8 cellular contexts compared by ENCODE assay signal in genomic region chr5:172770675-172771438, GRCh38. TPM values are rescaled to one million over a fixed set of nuclear protein-coding genes. Genes with fewer than 3 reads are reported as not detected.
DNase-seq lines count a peak whose midpoint lies in the region; ATAC-seq and TF ChIP-seq lines count a peak whose summit lies in the region.

Gene DUSP1, minus strand, starts transcription at chr5:172771195. Its CDS starts 243 bp downstream, at chr5:172770952.

- H3K27me3 ChIP-seq in mucosa of rectum (ENCODE audit: control insufficient read depth in 2 of 2, insufficient read depth in 2 of 2, low read length in 2 of 2): no peaks in the 10 kb centered on the region

- peaks cover 29% of the 10 kb centered on the region for H3K4me1 ChIP-seq in OCI-LY7 (ENCODE audit: insufficient read depth, low read length, poor library complexity, severe bottlenecking)
- peaks cover 64 to 65% of the 10 kb centered on the region in 2 donors for H3K4me1 ChIP-seq in mucosa of rectum (ENCODE audit: control insufficient read depth in 2 of 2, insufficient read depth in 2 of 2, low read length in 2 of 2)

- H3K27ac ChIP-seq in OCI-LY7 (ENCODE audit: low read depth, low read length, poor library complexity, severe bottlenecking): peak within 1 kb of the TSS; percentile 44
- peak within 1 kb of the TSS; percentile 100 for H3K27ac ChIP-seq in mucosa of rectum (ENCODE audit: low read depth in 2 of 2, low read length in 2 of 2)

- intact Hi-C loops in OCI-LY7 (cut with micrococcal nuclease; ENCODE audit: unreplicated experiment): loop anchor here (2.0 to 5.0 kb wide), 3 partner anchors 140 to 286 kb away; partner anchors contain the start of gene CREBRF

- H3K27me3 Mint-ChIP-seq in activated T-cell treated with anti-CD3 and anti-CD28 coated beads, Interleukin-2, amount 50 U/mL, for 24 hours: no peaks in the 10 kb centered on the region

- H3K36me3 Mint-ChIP-seq in activated T-cell treated with anti-CD3 and anti-CD28 coated beads, Interleukin-2, amount 50 U/mL, for 24 hours (ENCODE audit: low read depth): peaks cover 34% of the 10 kb centered on the region

- H4K20me1 ChIP-seq in OCI-LY7 (ENCODE audit: insufficient read depth, low read length): peaks cover 10% of the 10 kb centered on the region; the same call in 1 of the 2 replicates

- TF ChIP-seq CTCF in OCI-LY7 (conservative IDR thresholded peaks at IDR 0.05; ENCODE audit: low read length): peak; percentile 59
- TF ChIP-seq CTCF in epithelial cell of proximal tubule (conservative IDR thresholded peaks at IDR 0.05; ENCODE audit: low read depth, low read length): no peak

- ATAC-seq in GM21528 (IDR thresholded peaks at IDR 0.05; ENCODE audit: low FRiP score, unreplicated experiment): peak; percentile 64

- H3K9me2 ChIP-seq in OCI-LY7 (ENCODE audit: insufficient read depth, low read length): no peaks in the 10 kb centered on the region

- no peak for TF ChIP-seq EP300 in Ishikawa (IDR thresholded peaks at IDR 0.05; ENCODE audit: borderline replicate concordance)

- peak within 1 kb of the TSS; percentile 82 for H3K4me3 ChIP-seq in OCI-LY7 (ENCODE audit: low read depth, low read length, poor library complexity, severe bottlenecking)
- H3K4me3 ChIP-seq in epithelial cell of proximal tubule (ENCODE audit: low read depth, low read length): peak within 1 kb of the TSS; percentile 82
- H3K4me3 ChIP-seq in mucosa of rectum (ENCODE audit: low read length in 2 of 2): peak within 1 kb of the TSS; percentile 75 to 89

- CTCF ChIA-PET in OCI-LY7 (lab: Charles Lee; ENCODE audit: unreplicated experiment): interaction anchor here (0.6 to 1.8 kb wide), 4 partner anchors 56 to 213 kb away, joined by 3 to 6 read pairs (median 4); partner anchors contain the start of gene ATP6V0E1

- H3K9me3 ChIP-seq in OCI-LY7 (ENCODE audit: low read length) (no peaks in the 10 kb centered on the region), mucosa of rectum (ENCODE audit: control insufficient read depth in 2 of 2, low read length in 2 of 2) (no peaks in the 10 kb centered on the region)

- POLR2A ChIA-PET in OCI-LY7 (lab: Charles Lee): interaction anchor here (0.5 to 2.5 kb wide), 5 partner anchors 33 to 764 kb away, joined by 3 to 6 read pairs (median 3); no protein-coding TSS in a partner anchor

- H2AFZ ChIP-seq in OCI-LY7 (ENCODE audit: low read length): peak within 1 kb of the TSS; percentile 88

- H3K4me1 Mint-ChIP-seq in activated T-cell treated with anti-CD3 and anti-CD28 coated beads, Interleukin-2, amount 50 U/mL, for 24 hours (ENCODE audit: low read depth): peaks cover 79% of the 10 kb centered on the region

- peak; percentile 34; the same call in 1 of the 2 replicates for TF ChIP-seq RAD21 in Ishikawa (IDR thresholded peaks at IDR 0.05; ENCODE audit: low read depth)

- DNase-seq in DMS153 (lab: John Stamatoyannopoulos, UW) (peak; percentile 81), OCI-LY7 (ENCODE audit: low spot score) (peak; percentile 93), epithelial cell of proximal tubule (ENCODE audit: low read depth) (no peak)
- peak; percentile 96 for DNase-seq in activated T-cell treated with anti-CD3 and anti-CD28 coated beads, Interleukin-2, amount 50 U/mL, for 24 hours
- DNase-seq in stimulated activated CD8-positive, alpha-beta memory T cell treated with anti-CD3 and anti-CD28 coated beads, Interleukin-4, amount 100 ng/mL, for 4 hours (ENCODE audit: low read depth in 2 of 2, low spot score in 1 of 2): peak; percentile 91 to 95

- H3K4me2 ChIP-seq in OCI-LY7 (ENCODE audit: low read length): peak within 1 kb of the TSS; percentile 91

- H3K36me3 ChIP-seq in OCI-LY7 (ENCODE audit: insufficient read depth, low read length) (peaks cover 10% of the 10 kb centered on the region), mucosa of rectum (ENCODE audit: control insufficient read depth in 2 of 2, insufficient read depth in 2 of 2, low read length in 2 of 2) (peaks cover 23 to 28% of the 10 kb centered on the region in 2 donors)

- no TSS peak for BruUV-seq in OCI-LY7 (replicated peaks; lab: Mats Ljungman, UMichigan)

- H3K9me3 Mint-ChIP-seq in activated T-cell treated with anti-CD3 and anti-CD28 coated beads, Interleukin-2, amount 50 U/mL, for 24 hours: no peaks in the 10 kb centered on the region

- no peaks in the 10 kb centered on the region for H3K79me2 ChIP-seq in OCI-LY7 (ENCODE audit: insufficient read depth, low read depth, low read length)

- H3K9ac ChIP-seq in mucosa of rectum (ENCODE audit: low read depth in 1 of 2, low read length in 2 of 2): peak within 1 kb of the TSS; percentile 100

- peak within 1 kb of the TSS; percentile 96 for H3K27ac Mint-ChIP-seq in activated T-cell treated with anti-CD3 and anti-CD28 coated beads, Interleukin-2, amount 50 U/mL, for 24 hours

- H3K4me3 Mint-ChIP-seq in activated T-cell treated with anti-CD3 and anti-CD28 coated beads, Interleukin-2, amount 50 U/mL, for 24 hours: peak within 1 kb of the TSS; percentile 88

TF ChIP-seq in Ishikawa, 13 proteins besides CTCF, POLR2A, EP300 and RAD21:
- TF ChIP-seq NFIC (IDR thresholded peaks at IDR 0.05) (no peak; the same call in 1 of the 2 replicates), ZBTB7A (IDR thresholded peaks at IDR 0.05; ENCODE audit: low read depth) (no peak), TEAD4 (IDR thresholded peaks at IDR 0.05) (no peak; the same call in none of the 2 replicates), EGR1 (IDR thresholded peaks at IDR 0.05) (no peak), CREB1 (IDR thresholded peaks at IDR 0.05; ENCODE audit: low read depth) (peak; percentile 74), YY1 (IDR thresholded peaks at IDR 0.05; ENCODE audit: low read depth) (peak; percentile 69), MAX (IDR thresholded peaks at IDR 0.05) (peak; percentile 89), REST (IDR thresholded peaks at IDR 0.05; ENCODE audit: low read depth) (no peak; the same call in 1 of the 2 replicates), TAF1 (IDR thresholded peaks at IDR 0.05; ENCODE audit: low read depth) (peak; percentile 75; the same call in 1 of the 2 replicates), TCF12 (IDR thresholded peaks at IDR 0.05; ENCODE audit: low read depth) (no peak; the same call in 1 of the 2 replicates), FOXM1 (IDR thresholded peaks at IDR 0.05; ENCODE audit: borderline replicate concordance, low read depth) (peak; percentile 14; the same call in 1 of the 2 replicates), CEBPB (IDR thresholded peaks at IDR 0.05) (no peak), USF1 (IDR thresholded peaks at IDR 0.05) (peak; percentile 96)
TF ChIP-seq in Ishikawa: peak in this region for 6.

RNA-seq across cellular contexts. Expression of gene DUSP1, which starts in this region (rescaled TPM):
- total RNA-seq in OCI-LY7 (2014; rRNA removed; shearing (Covaris generic)): 5.3 and 7.0 TPM in 2 replicates
- total RNA-seq in OCI-LY7 (2022) (4.5 and 5.3 TPM in 2 replicates), epithelial cell of proximal tubule (186 and 215 TPM in 2 replicates)

Comparison
In these comparisons a context has a peak if more than half of its experiments do, and no peak if none do; other contexts are left out.
1. RNA of gene DUSP1 (total RNA-seq): 186 to 215 TPM in epithelial cell of proximal tubule; 4.5 to 7.0 TPM in OCI-LY7; every median in the first group is over 10 times any median in the second.
2. Peak in every context shown above with its lines, with median percentiles within 50 percentile points of each other: H3K4me3 ChIP-seq.